ENCODE assay signal across 1 cellular context in genomic region chr3:192339214-192339613, GRCh38.
TF ChIP-seq lines count a peak whose summit lies in the region.

No MANE protein-coding gene starts in this region.

TF ChIP-seq in GM23338, 12 proteins besides CTCF, POLR2A, EP300 and RAD21 (continued from another document):
- TF ChIP-seq REST (IDR thresholded peaks at IDR 0.05; ENCODE audit: unreplicated experiment), result no peak
- TF ChIP-seq EZH2 (IDR thresholded peaks at IDR 0.05; ENCODE audit: low read depth, unreplicated experiment), result no peak
- TF ChIP-seq NANOG (IDR thresholded peaks at IDR 0.05; ENCODE audit: borderline replicate concordance), result no peak
- TF ChIP-seq STAT1 (IDR thresholded peaks at IDR 0.05; ENCODE audit: unreplicated experiment), result no peak
- TF ChIP-seq ZNF114 (CRISPR knock-in tag; IDR thresholded peaks at IDR 0.05), result no peak
- TF ChIP-seq ZNF462 (CRISPR knock-in tag; IDR thresholded peaks at IDR 0.05), result no peak
- no peak for TF ChIP-seq POLR2AphosphoS5 (IDR thresholded peaks at IDR 0.05; ENCODE audit: low read depth)
- no peak for TF ChIP-seq ZNF331 (CRISPR knock-in tag; IDR thresholded peaks at IDR 0.05; ENCODE audit: low read depth)
- TF ChIP-seq CREB1 (CRISPR knock-in tag; IDR thresholded peaks at IDR 0.05; ENCODE audit: low read depth), result no peak
